In genomic region chr2:423479-423878, GRCh38 we compare ENCODE assay signal across 23 cellular contexts.
"Had no signal": no experiment of that assay in that cellular context is flagged by ENCODE, and none has a peak within 500 bp of the region (broad histone marks: within the 10 kb centered on the region; RNA-seq: fewer than 3 reads in every experiment).

No MANE protein-coding gene starts in this region.

- H3K9me3 ChIP-seq: colonic mucosa, gastrocnemius medialis, tibial nerve, uterus had no signal

- ATAC-seq: activated T-cell treated with anti-CD3 and anti-CD28 coated beads, Interleukin-2, amount 50 U/mL, for 4 hours; gastrocnemius medialis; left lobe of liver had no signal

- H3K27ac ChIP-seq: colonic mucosa, gastrocnemius medialis, tibial nerve, uterus had no signal

- DNase-seq: activated B cell treated with CpG ODN at 0.5 μM for 24 hours; activated CD4-positive, alpha-beta T cell treated with anti-CD3 and anti-CD28 coated beads for 48 hours; activated CD8-positive, alpha-beta memory T cell treated with anti-CD3 and anti-CD28 coated beads, Interleukin-2, amount 50 U/mL, for 4 hours; activated naive CD4-positive, alpha-beta T cell treated with anti-CD3 and anti-CD28 coated beads for 36 hours; activated T-cell treated with anti-CD3 and anti-CD28 coated beads, Interleukin-2, amount 50 U/mL, for 4 hours; colonic mucosa; erythroblast; gastrocnemius medialis; kidney; occipital lobe; stimulated activated CD4-positive, alpha-beta T cell treated with anti-CD3 and anti-CD28 coated beads, Interleukin-2, amount 100 ng/mL, for 24 hours; stimulated activated naive CD4-positive, alpha-beta T cell treated with Interleukin-2 at 50 U/mL for 16 hours; substantia nigra; uterus had no signal

- H3K27me3 ChIP-seq: colonic mucosa, gastrocnemius medialis, tibial nerve, uterus had no signal

- H3K27ac Mint-ChIP-seq: activated B cell treated with CpG ODN at 0.5 μM for 24 hours; activated naive CD4-positive, alpha-beta T cell treated with anti-CD3 and anti-CD28 coated beads for 36 hours; brain; mesothelial cell of epicardium; nephron; progenitor cell of endocrine pancreas; T-helper 2 cell treated with Interferon-gamma antibody and Interleukin-4, amounts not matched to agents 5 μg/mL and 100 μg/mL, for 36 hours had no signal

- H3K4me1 Mint-ChIP-seq: central memory CD8-positive, alpha-beta T cell; mesothelial cell of epicardium had no signal

- H3K4me3 ChIP-seq: colonic mucosa, gastrocnemius medialis, lung, tibial nerve, uterus had no signal

- H3K4me1 ChIP-seq: colonic mucosa, gastrocnemius medialis, tibial nerve, uterus had no signal

- H3K36me3 ChIP-seq: colonic mucosa, gastrocnemius medialis, tibial nerve, uterus had no signal

- H3K9me3 Mint-ChIP-seq: activated B cell treated with CpG ODN at 0.5 μM for 24 hours; activated naive CD4-positive, alpha-beta T cell treated with anti-CD3 and anti-CD28 coated beads for 36 hours; activated T-cell treated with anti-CD3 and anti-CD28 coated beads, Interleukin-2, amount 50 U/mL, for 4 hours; central memory CD8-positive, alpha-beta T cell; mesothelial cell of epicardium; nephron; T-helper 2 cell treated with Interferon-gamma antibody and Interleukin-4, amounts not matched to agents 5 μg/mL and 100 μg/mL, for 36 hours had no signal

- H3K4me3 Mint-ChIP-seq: activated B cell treated with CpG ODN at 0.5 μM for 24 hours; activated naive CD4-positive, alpha-beta T cell treated with anti-CD3 and anti-CD28 coated beads for 36 hours; activated T-cell treated with anti-CD3 and anti-CD28 coated beads, Interleukin-2, amount 50 U/mL, for 4 hours; brain; central memory CD8-positive, alpha-beta T cell; mesothelial cell of epicardium; nephron; T-helper 2 cell treated with Interferon-gamma antibody and Interleukin-4, amounts not matched to agents 5 μg/mL and 100 μg/mL, for 36 hours had no signal
